In genomic region chr13:104796581-104796980, GRCh38 we compare ENCODE assay signal across 19 cellular contexts.
DNase-seq lines count a peak whose midpoint lies in the region; ATAC-seq, FAIRE-seq and TF ChIP-seq lines count a peak whose summit lies in the region.
"Had no signal": no experiment of that assay in that cellular context is flagged by ENCODE, and none has a peak within 500 bp of the region (broad histone marks: within the 10 kb centered on the region; RNA-seq: fewer than 3 reads in every experiment).

No MANE protein-coding gene starts in this region.

- TF ChIP-seq CTCF in astrocyte (IDR thresholded peaks at IDR 0.05; ENCODE audit: insufficient read depth, low read depth, low read length): no peak
- TF ChIP-seq CTCF in epithelial cell of proximal tubule (conservative IDR thresholded peaks at IDR 0.05; ENCODE audit: low read depth, low read length): no peak

- H3K27ac Mint-ChIP-seq in astrocyte (ENCODE audit: unreplicated experiment): no peak overlapping the region
- H3K27ac Mint-ChIP-seq: CD14-positive monocyte; CD4-positive, alpha-beta memory T cell had no signal

- no peak overlapping the region for H3K4me3 Mint-ChIP-seq in astrocyte (ENCODE audit: unreplicated experiment)
- H3K4me3 Mint-ChIP-seq: CD14-positive monocyte; CD4-positive, alpha-beta memory T cell had no signal

- H2AFZ ChIP-seq in astrocyte (ENCODE audit: low read depth, low read length): no peak overlapping the region

- H3K27me3 ChIP-seq in astrocyte (ENCODE audit: insufficient read depth, low read length): no peaks in the 10 kb centered on the region
- H3K27me3 ChIP-seq: BLaER1 had no signal

- H3K36me3 ChIP-seq in astrocyte (ENCODE audit: insufficient read depth, low read length): no peaks in the 10 kb centered on the region
- H3K36me3 ChIP-seq: BLaER1, HAP-1 had no signal

- H3K36me3 Mint-ChIP-seq in astrocyte (ENCODE audit: low read depth, unreplicated experiment): no peaks in the 10 kb centered on the region
- H3K36me3 Mint-ChIP-seq: CD14-positive monocyte; CD4-positive, alpha-beta memory T cell had no signal

- H3K79me2 ChIP-seq in astrocyte (ENCODE audit: insufficient read depth, low read length): no peaks in the 10 kb centered on the region

- no peak overlapping the region for H3K4me3 ChIP-seq in astrocyte (ENCODE audit: insufficient read depth, low read depth, low read length)
- H3K4me3 ChIP-seq in epithelial cell of proximal tubule (ENCODE audit: low read depth, low read length): no peak overlapping the region
- H3K4me3 ChIP-seq: A549, BLaER1, GM12878, HAP-1 had no signal

- FAIRE-seq in H54 (lab: Jason Lieb, UNC): peak; percentile 43
- no peak for FAIRE-seq in astrocyte (lab: Jason Lieb, UNC)
- FAIRE-seq: A549, GM12878, H1, HepG2 had no signal

- H3K4me1 ChIP-seq in astrocyte (ENCODE audit: insufficient read depth, low read length): no peaks in the 10 kb centered on the region
- H3K4me1 ChIP-seq: A549, BLaER1, HAP-1 had no signal

- no peaks in the 10 kb centered on the region for H3K9me3 Mint-ChIP-seq in astrocyte (ENCODE audit: unreplicated experiment)
- H3K9me3 Mint-ChIP-seq: CD4-positive, alpha-beta memory T cell had no signal

- TF ChIP-seq POLR2A in H54 (IDR thresholded peaks at IDR 0.05; ENCODE audit: low read depth, low read length): no peak

- no peaks in the 10 kb centered on the region for H3K27me3 Mint-ChIP-seq in astrocyte (ENCODE audit: low read depth, unreplicated experiment)
- H3K27me3 Mint-ChIP-seq: CD4-positive, alpha-beta memory T cell had no signal

- DNase-seq in H54 (ENCODE audit: insufficient read length, low spot score) (no peak), astrocyte (ENCODE audit: low read depth) (peak; percentile 26), epithelial cell of proximal tubule (ENCODE audit: low read depth) (peak; percentile 66), myocyte (ENCODE audit: low read depth) (peak; percentile 27), AML-193 (lab: John Stamatoyannopoulos, UW) (no peak), Right ventricle myocardium inferior (ENCODE audit: missing footprints) (no peak), NCI-H510A treated with DMSO at 0.1 percent for 48 hours (lab: John Stamatoyannopoulos, UW) (no peak), SW480 (ENCODE audit: low spot score) (no peak)
- DNase-seq: CD4-positive, alpha-beta memory T cell; DMS153; DMS79 treated with DMSO at 0.1 percent for 48 hours had no signal

- no peak overlapping the region for H3K27ac ChIP-seq in astrocyte (ENCODE audit: low read depth, low read length)
- H3K27ac ChIP-seq: 22Rv1, A549, BLaER1 had no signal

- H3K4me1 Mint-ChIP-seq in astrocyte (ENCODE audit: low read depth, unreplicated experiment): peaks cover 5% of the 10 kb centered on the region
- H3K4me1 Mint-ChIP-seq: CD14-positive monocyte; CD4-positive, alpha-beta memory T cell had no signal

- no peaks in the 10 kb centered on the region for H4K20me1 ChIP-seq in astrocyte (ENCODE audit: insufficient read depth, low read length)
- H4K20me1 ChIP-seq: BLaER1 had no signal

- H3K9me3 ChIP-seq in astrocyte (ENCODE audit: insufficient read depth, low read depth, low read length): no peaks in the 10 kb centered on the region
- H3K9me3 ChIP-seq: A549, BLaER1, HAP-1 had no signal

- H3K9ac ChIP-seq in astrocyte (ENCODE audit: low read length): no peak overlapping the region
- H3K9ac ChIP-seq: BLaER1 had no signal

- intact Hi-C loops in Right ventricle myocardium inferior (cut with DNase I): no loop called here

- no peak overlapping the region for H3K4me2 ChIP-seq in astrocyte (ENCODE audit: low read length)
- H3K4me2 ChIP-seq: A549, BLaER1 had no signal

- ATAC-seq in Right ventricle myocardium inferior: no peak
- ATAC-seq: A549, GM12878, HepG2 had no signal

Comparison
In these comparisons a context has a peak if more than half of its experiments do, and no peak if none do; other contexts are left out.
1. DNase-seq: peak in astrocyte (single experiment), epithelial cell of proximal tubule (single experiment) and myocyte (single experiment); none in H54 (single experiment), AML-193 (0 of 2), Right ventricle myocardium inferior (single experiment), NCI-H510A treated with DMSO at 0.1 percent for 48 hours (single experiment) and SW480 (single experiment).